In the genomic region with DNA sequence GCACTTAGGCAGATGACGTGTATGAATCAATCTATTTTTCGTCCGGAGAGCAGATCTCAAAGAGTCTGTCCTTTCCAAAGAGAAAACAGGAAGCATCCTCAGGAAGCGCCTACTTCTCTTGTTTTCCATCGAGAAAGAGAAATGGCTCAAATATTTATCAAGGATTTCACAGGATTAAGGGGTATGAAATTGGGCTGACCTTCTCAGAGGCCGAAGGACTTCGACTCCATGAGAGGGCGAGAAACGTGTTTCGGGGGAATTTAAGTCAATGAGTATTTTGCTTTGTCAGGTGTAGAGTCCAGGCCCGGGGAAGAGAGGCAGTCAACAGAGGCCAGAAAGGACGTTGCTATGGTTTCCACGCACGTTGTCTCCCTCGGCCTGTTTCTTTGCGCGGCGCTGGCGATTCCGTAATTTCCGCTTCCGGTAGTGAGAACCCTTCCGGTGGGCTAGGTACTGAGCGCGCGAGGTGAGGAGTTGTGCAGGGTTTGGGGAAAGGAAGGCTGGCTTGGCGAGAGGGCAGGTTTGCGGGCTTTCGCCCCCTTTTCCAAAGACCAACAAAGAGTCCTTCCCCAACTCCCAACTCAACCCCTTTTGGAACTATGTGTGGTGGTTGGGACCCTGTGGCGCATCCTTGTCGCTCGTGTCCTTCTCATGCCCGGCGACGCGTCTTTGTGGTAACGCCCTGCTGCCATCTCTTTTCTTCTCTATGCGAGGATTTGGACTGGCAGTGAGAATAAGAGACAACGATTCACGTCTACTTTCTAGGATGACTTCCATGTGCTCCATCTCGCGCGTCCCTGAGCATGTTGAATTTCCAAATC, we compare ENCODE assay signal across 8 cellular contexts. TPM values are rescaled to one million over a fixed set of nuclear protein-coding genes. Genes with fewer than 3 reads are reported as not detected.
DNase-seq lines count a peak whose midpoint lies in the region; ATAC-seq and TF ChIP-seq lines count a peak whose summit lies in the region.

A gene (plus strand): TSS at position 429 of the 821 bp plus-strand sequence. CDS start 506 bp downstream, outside the sequence.

- TF ChIP-seq POLR2A in testis (IDR thresholded peaks at IDR 0.05), result peak; percentile 32

- CTCF ChIA-PET in GM10248 (lab: Yijun Ruan, JAX), result no interaction called here

- peak; percentile 92 for DNase-seq in GM10248 (ENCODE audit: extremely low spot score)
- peak; percentile 94 for DNase-seq in NCI-H1105 treated with DMSO at 0.1 percent for 48 hours (lab: John Stamatoyannopoulos, UW)
- DNase-seq in SKM-1 treated with dmso at 0.1 percent for 144 hours (lab: John Stamatoyannopoulos, UW; ENCODE audit: unreplicated experiment), result peak; percentile 98
- peak; percentile 86 to 91 for DNase-seq in activated naive CD4-positive, alpha-beta T cell treated with anti-CD3 and anti-CD28 coated beads, Interleukin-2, amount 50 U/mL, for 72 hours (ENCODE audit: low spot score in 2 of 2)
- DNase-seq in glomerular visceral epithelial cell (ENCODE audit: extremely low spot score), result peak; percentile 90
- peak; percentile 56 for DNase-seq in omental fat pad (ENCODE audit: low spot score)
- peak; percentile 96 for DNase-seq in testis

- POLR2A ChIA-PET in GM10248 (lab: Yijun Ruan, JAX), result no interaction called here

- H3K4me1 ChIP-seq in testis, result peaks cover 6% of the 10 kb centered on the region

- H3K36me3 ChIP-seq in testis (ENCODE audit: low read depth, missing control alignments), result no peaks in the 10 kb centered on the region

- peak within 1 kb of the TSS; percentile 78 to 91 for H3K27ac ChIP-seq in testis

- peak within 1 kb of the TSS; percentile 72 to 81 for H3K4me3 ChIP-seq in testis

- peak within 1 kb of the TSS; percentile 92 to 96 for H3K27ac Mint-ChIP-seq in activated naive CD4-positive, alpha-beta T cell treated with anti-CD3 and anti-CD28 coated beads, Interleukin-2, amount 50 U/mL, for 72 hours

- intact Hi-C loops in testis (cut with DNase I; ENCODE audit: low total_unique reads), result no loop called here

- no peaks in the 10 kb centered on the region for H3K9me3 ChIP-seq in testis

- H3K36me3 Mint-ChIP-seq in activated naive CD4-positive, alpha-beta T cell treated with anti-CD3 and anti-CD28 coated beads, Interleukin-2, amount 50 U/mL, for 72 hours, result peaks cover 15 to 21% of the 10 kb centered on the region in 2 donors

- H3K27me3 ChIP-seq in testis, result no peaks in the 10 kb centered on the region

- 3% methylated on average over 43 of the region's 43 CpGs for WGBS in testis, 2 donors

- no peaks in the 10 kb centered on the region for H3K9me3 Mint-ChIP-seq in activated naive CD4-positive, alpha-beta T cell treated with anti-CD3 and anti-CD28 coated beads, Interleukin-2, amount 50 U/mL, for 72 hours

- ATAC-seq in HG02642 (IDR thresholded peaks at IDR 0.05; ENCODE audit: poor library complexity, unreplicated experiment) (peak; percentile 96), omental fat pad (ENCODE audit: low FRiP score) (peak; percentile 89)
- peak; percentile 100 for ATAC-seq in activated naive CD4-positive, alpha-beta T cell treated with anti-CD3 and anti-CD28 coated beads, Interleukin-2, amount 50 U/mL, for 72 hours

- TF ChIP-seq CTCF in GM10248 (IDR thresholded peaks at IDR 0.05; ENCODE audit: control extremely low read depth, extremely low read depth, low read depth, missing control alignments) (no peak), omental fat pad (IDR thresholded peaks at IDR 0.05) (no peak), testis (IDR thresholded peaks at IDR 0.05) (no peak)

RNA-seq across cellular contexts. Expression of the gene that starts here (rescaled TPM):
- 10 to 100 TPM; 70.7 to 94.2 TPM for total RNA-seq in activated naive CD4-positive, alpha-beta T cell treated with anti-CD3 and anti-CD28 coated beads, Interleukin-2, amount 50 U/mL, for 72 hours
- 10 to 100 TPM; 35.7 to 45.3 (median 36.6) TPM for total RNA-seq in omental fat pad
- total RNA-seq in testis, result 10 to 100 TPM; 43.5 to 45.8 TPM
- 72.2 TPM for polyA plus RNA-seq in testis (ENCODE audit: insufficient read depth, low read depth, low replicate concordance)

Comparison
In these comparisons a context has a peak if more than half of its experiments do, and no peak if none do; other contexts are left out.
1. Peak in every context shown above with its lines: DNase-seq, ATAC-seq, H3K4me3 ChIP-seq and H3K27ac ChIP-seq.